10 cellular contexts compared by ENCODE assay signal in the genomic region with DNA sequence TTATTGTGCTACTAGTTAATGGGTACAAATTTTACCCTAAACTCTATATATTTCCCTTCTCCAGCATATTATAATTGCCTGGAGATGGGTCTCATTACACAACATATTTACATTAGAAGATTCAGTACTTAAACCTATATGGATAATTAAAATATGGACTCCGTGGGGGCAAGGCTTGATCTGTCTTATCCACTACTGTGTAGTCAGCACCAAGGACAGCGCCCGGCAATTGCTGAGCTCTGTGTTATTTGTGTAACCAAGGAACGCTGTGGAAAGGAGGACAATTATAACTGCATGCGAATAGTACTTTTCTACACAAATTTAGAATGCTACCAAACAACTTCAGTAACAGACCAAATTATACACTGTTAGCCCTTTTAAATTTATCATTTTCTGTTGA.
DNase-seq lines count a peak whose midpoint lies in the region; ATAC-seq and TF ChIP-seq lines count a peak whose summit lies in the region.
"Had no signal": no experiment of that assay in that cellular context is flagged by ENCODE, and none has a peak within 500 bp of the region (broad histone marks: within the 10 kb centered on the region; RNA-seq: fewer than 3 reads in every experiment).

No MANE protein-coding gene starts in this region.

- H3K27ac ChIP-seq in HEK293 (ENCODE audit: extremely low read depth, low read depth, low read length) (no peak overlapping the region), SK-N-SH (ENCODE audit: low read depth in 2 of 2, low read length in 1 of 2) (no peak overlapping the region), osteoblast (ENCODE audit: low read depth, low read length) (no peak overlapping the region)
- H3K27ac ChIP-seq in CD4-positive, alpha-beta T cell (ENCODE audit: low read depth, low read length), result no peak overlapping the region

- no peaks in the 10 kb centered on the region for H3K79me2 ChIP-seq in SK-N-SH (ENCODE audit: insufficient read depth)
- H3K79me2 ChIP-seq in osteoblast (ENCODE audit: insufficient read depth, low read length), result no peaks in the 10 kb centered on the region

- POLR2A ChIA-PET in HEK293 (lab: Yijun Ruan, JAX) (no interaction called here), SK-N-SH (lab: Yijun Ruan, JAX) (no interaction called here)
- POLR2A ChIA-PET in CD4-positive, alpha-beta T cell (lab: Charles Lee), result no interaction called here

- no peaks in the 10 kb centered on the region for H3K4me1 ChIP-seq in HEK293 (ENCODE audit: control insufficient read depth, insufficient read depth, low read length)
- H3K4me1 ChIP-seq in SK-N-SH (ENCODE audit: control insufficient read depth in 1 of 2, insufficient read depth in 2 of 2, low read depth in 1 of 2, low read length in 1 of 2), result no peaks in the 10 kb centered on the region
- no peaks in the 10 kb centered on the region for H3K4me1 ChIP-seq in osteoblast (ENCODE audit: insufficient read depth, low read length)

- no peaks in the 10 kb centered on the region for H4K20me1 ChIP-seq in SK-N-SH (ENCODE audit: insufficient read depth)
- H4K20me1 ChIP-seq in osteoblast (ENCODE audit: insufficient read depth, low read length), result no peaks in the 10 kb centered on the region

- H3K4me2 ChIP-seq in SK-N-SH, result no peak overlapping the region
- H3K4me2 ChIP-seq in osteoblast (ENCODE audit: insufficient read depth, low read length), result no peak overlapping the region

- TF ChIP-seq CTCF in HEK293 (tag by site-specific recombination; IDR thresholded peaks at IDR 0.05) (no peak), SK-N-SH (IDR thresholded peaks at IDR 0.05) (no peak), osteoblast (IDR thresholded peaks at IDR 0.05; ENCODE audit: extremely low read depth, low read depth, low read length) (no peak)
- no peak for TF ChIP-seq CTCF in CD4-positive, alpha-beta T cell (IDR thresholded peaks at IDR 0.05)

- no peak for TF ChIP-seq EP300 in SK-N-SH (IDR thresholded peaks at IDR 0.05; ENCODE audit: borderline replicate concordance in 1 of 2, low read depth in 1 of 2, low read length in 1 of 2)

- H3K27me3 Mint-ChIP-seq in CD4-positive, alpha-beta T cell, result no peaks in the 10 kb centered on the region

- no peak overlapping the region for H3K4me3 Mint-ChIP-seq in CD4-positive, alpha-beta T cell

- no peak overlapping the region for H3K9ac ChIP-seq in SK-N-SH

- in situ Hi-C loops in ACHN (cut with HindIII; ENCODE audit: low pct_ligation_motif_present, low pct_unique_long_range_greater_than_20kb, low sequenced_read_pairs), result no loop called here

- H3K4me3 ChIP-seq in HEK293 (ENCODE audit: low read depth, low read length) (no peak overlapping the region), SK-N-SH (ENCODE audit: low read depth in 2 of 2, low read length in 1 of 2) (no peak overlapping the region), osteoblast (ENCODE audit: insufficient read depth, low read length) (no peak overlapping the region)

- H2AFZ ChIP-seq in SK-N-SH (ENCODE audit: low read depth) (no peak overlapping the region), osteoblast (ENCODE audit: low read length) (no peak overlapping the region)

- DNase-seq in ACHN, result peak; percentile 46
- no peak for DNase-seq in SK-N-SH
- peak; percentile 4 for DNase-seq in foreskin melanocyte
- no peak for DNase-seq in osteoblast (ENCODE audit: insufficient read length, low spot score, missing footprints)
- no peak for DNase-seq in CD4-positive, alpha-beta T cell
- DNase-seq: GDM1, kidney had no signal

- no peaks in the 10 kb centered on the region for H3K9me3 ChIP-seq in HEK293 (ENCODE audit: control insufficient read depth, insufficient read depth, low read depth, low read length)
- no peaks in the 10 kb centered on the region for H3K9me3 ChIP-seq in SK-N-SH
- no peaks in the 10 kb centered on the region for H3K9me3 ChIP-seq in osteoblast (ENCODE audit: low read depth, low read length)
- no peaks in the 10 kb centered on the region for H3K9me3 ChIP-seq in CD4-positive, alpha-beta T cell (ENCODE audit: control insufficient read depth, low read length)

- ATAC-seq in HG03039 (IDR thresholded peaks at IDR 0.05; ENCODE audit: unreplicated experiment) (no peak), GM21576 (IDR thresholded peaks at IDR 0.05; ENCODE audit: unreplicated experiment) (no peak)
- ATAC-seq in CD4-positive, alpha-beta T cell (ENCODE audit: poor library complexity), result no peak

- CTCF ChIA-PET in HEK293 (lab: Yijun Ruan, JAX) (interaction anchor here (0.6 to 1.6 kb wide), 2 partner anchors 90 to 584 kb away, joined by 4 to 6 read pairs; no protein-coding TSS in a partner anchor), SK-N-SH (lab: Yijun Ruan, JAX) (no interaction called here)
- CTCF ChIA-PET in CD4-positive, alpha-beta T cell (lab: Charles Lee), result no interaction called here

- WGBS in SK-N-SH (ENCODE audit: low lambda C conversion rate), result 41% methylated on average over 5 of the region's 5 CpGs

- no peak for TF ChIP-seq RAD21 in SK-N-SH (IDR thresholded peaks at IDR 0.05; ENCODE audit: low read length)

- 0 out of 2 replicates have a peak, but pooled peaks cover 2% of the 10 kb centered on the region for H3K9me2 ChIP-seq in SK-N-SH

- no peaks in the 10 kb centered on the region for H3K4me1 Mint-ChIP-seq in CD4-positive, alpha-beta T cell (ENCODE audit: low read depth)

- no peaks in the 10 kb centered on the region for H3F3A ChIP-seq in SK-N-SH (replicated peaks; ENCODE audit: insufficient read depth)

- no peaks in the 10 kb centered on the region for H3K27me3 ChIP-seq in SK-N-SH (ENCODE audit: insufficient read depth)
- H3K27me3 ChIP-seq in osteoblast (ENCODE audit: insufficient read depth, low read length), result no peaks in the 10 kb centered on the region
- H3K27me3 ChIP-seq in CD4-positive, alpha-beta T cell (ENCODE audit: control insufficient read depth, insufficient read depth, low read length), result no peaks in the 10 kb centered on the region

- no peak overlapping the region for H3K27ac Mint-ChIP-seq in CD4-positive, alpha-beta T cell

- H3K36me3 ChIP-seq in HEK293 (ENCODE audit: control insufficient read depth in 2 of 2, insufficient read depth in 1 of 2, low read length in 2 of 2) (no peaks in the 10 kb centered on the region), SK-N-SH (replicated peaks in 1 of 2; ENCODE audit: control insufficient read depth in 1 of 2, insufficient read depth in 2 of 2, low read length in 1 of 2) (no peaks in the 10 kb centered on the region), osteoblast (ENCODE audit: insufficient read depth, low read length) (no peaks in the 10 kb centered on the region)

- intact Hi-C loops in CD4-positive, alpha-beta T cell (cut with DNase I, micrococcal nuclease), result no loop called here

- H3K36me3 Mint-ChIP-seq in CD4-positive, alpha-beta T cell (ENCODE audit: low read depth), result no peaks in the 10 kb centered on the region

- peaks cover 5% of the 10 kb centered on the region for H3K9me3 Mint-ChIP-seq in CD4-positive, alpha-beta T cell

TF ChIP-seq in HEK293, 187 proteins besides CTCF, POLR2A, EP300 and RAD21 (continues in another document):
- TF ChIP-seq, protein P1, sequence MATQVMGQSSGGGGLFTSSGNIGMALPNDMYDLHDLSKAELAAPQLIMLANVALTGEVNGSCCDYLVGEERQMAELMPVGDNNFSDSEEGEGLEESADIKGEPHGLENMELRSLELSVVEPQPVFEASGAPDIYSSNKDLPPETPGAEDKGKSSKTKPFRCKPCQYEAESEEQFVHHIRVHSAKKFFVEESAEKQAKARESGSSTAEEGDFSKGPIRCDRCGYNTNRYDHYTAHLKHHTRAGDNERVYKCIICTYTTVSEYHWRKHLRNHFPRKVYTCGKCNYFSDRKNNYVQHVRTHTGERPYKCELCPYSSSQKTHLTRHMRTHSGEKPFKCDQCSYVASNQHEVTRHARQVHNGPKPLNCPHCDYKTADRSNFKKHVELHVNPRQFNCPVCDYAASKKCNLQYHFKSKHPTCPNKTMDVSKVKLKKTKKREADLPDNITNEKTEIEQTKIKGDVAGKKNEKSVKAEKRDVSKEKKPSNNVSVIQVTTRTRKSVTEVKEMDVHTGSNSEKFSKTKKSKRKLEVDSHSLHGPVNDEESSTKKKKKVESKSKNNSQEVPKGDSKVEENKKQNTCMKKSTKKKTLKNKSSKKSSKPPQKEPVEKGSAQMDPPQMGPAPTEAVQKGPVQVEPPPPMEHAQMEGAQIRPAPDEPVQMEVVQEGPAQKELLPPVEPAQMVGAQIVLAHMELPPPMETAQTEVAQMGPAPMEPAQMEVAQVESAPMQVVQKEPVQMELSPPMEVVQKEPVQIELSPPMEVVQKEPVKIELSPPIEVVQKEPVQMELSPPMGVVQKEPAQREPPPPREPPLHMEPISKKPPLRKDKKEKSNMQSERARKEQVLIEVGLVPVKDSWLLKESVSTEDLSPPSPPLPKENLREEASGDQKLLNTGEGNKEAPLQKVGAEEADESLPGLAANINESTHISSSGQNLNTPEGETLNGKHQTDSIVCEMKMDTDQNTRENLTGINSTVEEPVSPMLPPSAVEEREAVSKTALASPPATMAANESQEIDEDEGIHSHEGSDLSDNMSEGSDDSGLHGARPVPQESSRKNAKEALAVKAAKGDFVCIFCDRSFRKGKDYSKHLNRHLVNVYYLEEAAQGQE (tag by site-specific recombination; IDR thresholded peaks at IDR 0.05), result peak; percentile 96

TF ChIP-seq in SK-N-SH, 30 proteins besides CTCF, POLR2A, EP300 and RAD21:
- no peak for TF ChIP-seq SMC3 (IDR thresholded peaks at IDR 0.05; ENCODE audit: low read depth, low read length)
- TF ChIP-seq, protein P1 (IDR thresholded peaks at IDR 0.05; ENCODE audit: low read depth, low read length), result peak; percentile 98

Comparison
In these comparisons a context has a peak if more than half of its experiments do, and no peak if none do; other contexts are left out.
1. DNase-seq: peak in ACHN (single experiment) and foreskin melanocyte (single experiment); none in SK-N-SH (single experiment), osteoblast (single experiment) and CD4-positive, alpha-beta T cell (0 of 10).